ENCODE assay signal across 9 cellular contexts in the genomic region with DNA sequence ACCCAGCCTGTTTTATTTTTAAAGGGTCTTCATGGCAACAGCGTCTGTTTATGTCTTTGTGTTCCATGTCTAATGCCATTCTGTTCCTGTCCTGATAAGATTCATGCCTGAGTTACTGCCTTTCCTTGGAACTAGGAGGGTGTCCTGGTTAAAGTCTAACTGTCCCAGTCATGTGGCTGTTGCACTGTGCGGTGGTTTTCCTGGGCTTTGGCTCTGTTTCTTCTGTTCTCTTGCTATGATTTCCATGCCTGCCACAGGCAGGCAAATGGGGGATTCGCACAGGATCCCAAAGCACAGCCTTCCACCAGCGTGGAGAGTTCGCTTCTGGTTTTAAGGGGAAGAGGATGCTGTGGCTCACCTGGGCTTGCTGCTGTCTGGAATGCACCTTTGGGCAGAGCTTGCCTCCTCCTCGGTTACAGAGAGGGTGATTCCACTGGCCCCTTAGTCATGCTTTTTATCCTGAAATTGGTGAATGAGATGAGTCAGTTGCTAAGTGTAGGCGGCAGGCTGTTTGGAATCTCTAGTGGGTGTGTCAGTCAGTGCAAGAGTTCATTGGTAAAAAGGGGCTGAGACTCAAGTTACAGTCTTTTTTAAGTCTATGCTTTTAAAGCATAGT.
DNase-seq lines count a peak whose midpoint lies in the region; ATAC-seq and TF ChIP-seq lines count a peak whose summit lies in the region.
"Had no signal": no experiment of that assay in that cellular context is flagged by ENCODE, and none has a peak within 500 bp of the region (broad histone marks: within the 10 kb centered on the region; RNA-seq: fewer than 3 reads in every experiment).

No MANE protein-coding gene starts in this region.

- H3K4me3 Mint-ChIP-seq in neural crest cell, result peak overlapping the region; percentile 61

- H3K27me3 ChIP-seq in esophagus squamous epithelium, result no peaks in the 10 kb centered on the region

- no peak for TF ChIP-seq CTCF in RWPE1 (conservative IDR thresholded peaks at IDR 0.05; ENCODE audit: low read depth)
- TF ChIP-seq CTCF in esophagus squamous epithelium (IDR thresholded peaks at IDR 0.05), result no peak
- no peak for TF ChIP-seq CTCF in neural crest cell (conservative IDR thresholded peaks at IDR 0.05)

- peaks cover 56% of the 10 kb centered on the region for H3K4me1 Mint-ChIP-seq in neural crest cell

- POLR2A ChIA-PET in RWPE1 (lab: Yijun Ruan, JAX; ENCODE audit: low non-redundant PET), result no interaction called here

- no peaks in the 10 kb centered on the region for H3K9me3 ChIP-seq in esophagus squamous epithelium

- H3K4me1 ChIP-seq in esophagus squamous epithelium, result peaks cover 0 to 50% (median 13%) of the 10 kb centered on the region in 3 donors

- H3K36me3 ChIP-seq in esophagus squamous epithelium, result peaks cover 0 to 19% (median 0%) of the 10 kb centered on the region in 3 donors

- CTCF ChIA-PET in RWPE1 (lab: Yijun Ruan, JAX), result interaction anchor here (0.6 kb wide), 1 partner anchor 18 kb away, joined by 4 read pairs; no protein-coding TSS in a partner anchor

- no peaks in the 10 kb centered on the region for H3K27me3 Mint-ChIP-seq in neural crest cell (ENCODE audit: low read depth)

- ATAC-seq in HG03095 (IDR thresholded peaks at IDR 0.05; ENCODE audit: unreplicated experiment) (no peak), HG02840 (IDR thresholded peaks at IDR 0.05; ENCODE audit: low FRiP score, unreplicated experiment) (no peak)

- DNase-seq in NCI-H2029 (lab: John Stamatoyannopoulos, UW) (peak; percentile 35), NCI-H2029 treated with DMSO at 0.1 percent for 48 hours (lab: John Stamatoyannopoulos, UW) (no peak), RWPE1 (ENCODE audit: low spot score) (peak; percentile 88), esophagus squamous epithelium (lab: John Stamatoyannopoulos, UW) (no peak), neural crest cell (ENCODE audit: low read depth, low spot score) (no peak), UCSD-AML1 (lab: John Stamatoyannopoulos, UW; ENCODE audit: unreplicated experiment) (no peak)

- 14 to 49% methylated on average over 5 to 7 of the region's 7 CpGs for WGBS in esophagus squamous epithelium, 2 donors

- H3K27ac Mint-ChIP-seq in neural crest cell (ENCODE audit: unreplicated experiment), result peak overlapping the region; percentile 74

- no peaks in the 10 kb centered on the region for H3K36me3 Mint-ChIP-seq in neural crest cell (ENCODE audit: low read depth)

- H3K4me3 ChIP-seq in esophagus squamous epithelium, result no peak overlapping the region

- peak overlapping the region; percentile 68 for H3K27ac ChIP-seq in RWPE1
- peak overlapping the region; percentile 62 to 77 (median 66) for H3K27ac ChIP-seq in esophagus squamous epithelium
- H3K27ac ChIP-seq: C4-2B had no signal

- intact Hi-C loops in esophagus squamous epithelium (cut with DNase I), result no loop called here

- no peak for TF ChIP-seq POLR2A in esophagus squamous epithelium (IDR thresholded peaks at IDR 0.05)

- no peaks in the 10 kb centered on the region for H3K9me3 Mint-ChIP-seq in neural crest cell

Comparison
In these comparisons a context has a peak if more than half of its experiments do, and no peak if none do; other contexts are left out.
1. DNase-seq: peak in NCI-H2029 (single experiment) and RWPE1 (single experiment); none in NCI-H2029 treated with DMSO at 0.1 percent for 48 hours (single experiment), esophagus squamous epithelium (single experiment), neural crest cell (single experiment) and UCSD-AML1 (single experiment).